ENCODE assay signal across 26 cellular contexts in the genomic region with DNA sequence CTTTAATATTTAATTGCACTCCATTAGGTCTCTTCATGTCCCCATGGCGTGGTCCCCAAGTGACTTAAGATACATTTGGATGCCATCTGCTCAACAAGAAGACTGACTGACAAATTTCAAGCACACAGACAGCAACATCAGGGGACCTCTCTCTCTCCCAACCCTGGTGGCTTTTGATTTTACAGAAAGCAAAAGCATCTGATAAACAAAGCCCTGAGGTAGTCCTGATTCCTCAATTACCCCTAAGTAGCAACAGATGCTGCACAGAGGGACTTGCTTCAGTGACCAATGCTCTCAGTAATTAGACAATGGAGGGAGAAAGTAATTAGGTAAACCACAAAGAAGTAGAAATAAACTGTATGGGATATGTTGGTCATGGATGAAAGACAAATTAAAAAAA.
"Had no signal": no experiment of that assay in that cellular context is flagged by ENCODE, and none has a peak within 500 bp of the region (broad histone marks: within the 10 kb centered on the region; RNA-seq: fewer than 3 reads in every experiment).

No MANE protein-coding gene starts in this region.

- H3K27me3 ChIP-seq: ascending aorta had no signal

- H3K27ac Mint-ChIP-seq: activated CD4-positive, alpha-beta memory T cell treated with anti-CD3 and anti-CD28 coated beads, Interleukin-2, amount 10 ng/mL, durations not matched to agents 7 days and 5 days; activated naive CD4-positive, alpha-beta T cell treated with anti-CD3 and anti-CD28 coated beads for 36 hours; T-helper 17 cell had no signal

- DNase-seq: activated CD4-positive, alpha-beta memory T cell treated with anti-CD3 and anti-CD28 coated beads, Interleukin-2, amount 10 ng/mL, durations not matched to agents 7 days and 5 days; activated CD4-positive, alpha-beta T cell treated with anti-CD3 and anti-CD28 coated beads for 36 hours; activated CD4-positive, alpha-beta T cell treated with anti-CD3 and anti-CD28 coated beads, Interleukin-2, amount 50 U/mL, for 1 hour; activated CD4-positive, CD25-positive, alpha-beta regulatory T cell; activated gamma-delta T cell; activated naive CD4-positive, alpha-beta T cell treated with anti-CD3 and anti-CD28 coated beads for 36 hours; activated T-cell treated with anti-CD3 and anti-CD28 coated beads for 4 hours; activated T-cell treated with anti-CD3 and anti-CD28 coated beads, Interleukin-2, amount 50 U/mL, for 48 hours; amniotic stem cell; body of pancreas; central memory CD4-positive, alpha-beta T cell; MM.1S; NCI-H1105; NCI-H1436; NCI-H1694 treated with DMSO at 0.1 percent for 48 hours; NCI-H2081; NCI-H2171; NCI-H2227 treated with DMSO at 0.1 percent for 48 hours; NCI-H446 treated with DMSO at 0.1 percent for 48 hours; NCI-H524 treated with DMSO at 0.1 percent for 48 hours; NCI-H748 treated with DMSO at 0.1 percent for 48 hours; RPMI8226; T-helper 17 cell; T1000 had no signal

- H3K27ac ChIP-seq: ascending aorta, body of pancreas had no signal

- H3K4me3 ChIP-seq: ascending aorta, body of pancreas had no signal

- H3K9me3 Mint-ChIP-seq: activated CD4-positive, alpha-beta memory T cell treated with anti-CD3 and anti-CD28 coated beads, Interleukin-2, amount 10 ng/mL, durations not matched to agents 7 days and 5 days; activated naive CD4-positive, alpha-beta T cell treated with anti-CD3 and anti-CD28 coated beads for 36 hours; activated T-helper 17 cell treated with anti-CD3 and anti-CD28 coated beads, Interleukin-2, amount 50 U/mL, for 72 hours had no signal

- H3K27me3 Mint-ChIP-seq: activated CD4-positive, alpha-beta memory T cell treated with anti-CD3 and anti-CD28 coated beads, Interleukin-2, amount 10 ng/mL, durations not matched to agents 7 days and 5 days; activated CD4-positive, alpha-beta T cell treated with anti-CD3 and anti-CD28 coated beads for 36 hours; activated T-helper 17 cell treated with anti-CD3 and anti-CD28 coated beads, Interleukin-2, amount 50 U/mL, for 72 hours; T-helper 17 cell had no signal

- H3K4me3 Mint-ChIP-seq: activated CD4-positive, alpha-beta memory T cell treated with anti-CD3 and anti-CD28 coated beads, Interleukin-2, amount 10 ng/mL, durations not matched to agents 7 days and 5 days; activated CD4-positive, alpha-beta T cell treated with anti-CD3 and anti-CD28 coated beads for 36 hours; activated naive CD4-positive, alpha-beta T cell treated with anti-CD3 and anti-CD28 coated beads for 36 hours; activated T-helper 17 cell treated with anti-CD3 and anti-CD28 coated beads, Interleukin-2, amount 50 U/mL, for 72 hours; T-helper 17 cell had no signal

- H3K9me3 ChIP-seq: ascending aorta, body of pancreas had no signal

- H3K36me3 ChIP-seq: ascending aorta had no signal
